Comparison of ENCODE assay signal across 1 cellular context in the genomic region with DNA sequence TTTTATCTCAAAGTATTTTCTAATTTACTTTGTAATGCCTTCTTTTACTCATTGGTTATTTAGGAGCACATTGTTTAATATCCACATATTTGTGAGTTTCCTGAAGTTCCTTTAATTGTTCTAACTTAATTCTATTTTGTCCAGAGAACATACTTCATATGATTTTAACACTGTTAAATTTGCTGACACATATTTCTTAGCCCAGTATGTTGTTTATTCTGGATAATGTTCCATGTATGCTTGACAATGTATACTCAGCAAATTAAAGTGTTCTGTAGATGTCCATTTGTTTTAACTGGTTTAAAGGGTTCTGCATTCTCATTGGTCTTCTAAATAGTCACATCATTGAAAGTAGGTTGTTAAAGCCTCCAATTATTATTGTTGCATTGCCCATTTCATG.
A peak's percentile ranks its signal among the peaks of the same experiment; 100 is the strongest.
TF ChIP-seq lines count a peak whose summit lies in the region.

No MANE protein-coding gene starts in this region.

TF ChIP-seq in HepG2, 621 proteins besides CTCF, POLR2A, EP300 and RAD21 (continued from another document):
- TF ChIP-seq, protein P1, sequence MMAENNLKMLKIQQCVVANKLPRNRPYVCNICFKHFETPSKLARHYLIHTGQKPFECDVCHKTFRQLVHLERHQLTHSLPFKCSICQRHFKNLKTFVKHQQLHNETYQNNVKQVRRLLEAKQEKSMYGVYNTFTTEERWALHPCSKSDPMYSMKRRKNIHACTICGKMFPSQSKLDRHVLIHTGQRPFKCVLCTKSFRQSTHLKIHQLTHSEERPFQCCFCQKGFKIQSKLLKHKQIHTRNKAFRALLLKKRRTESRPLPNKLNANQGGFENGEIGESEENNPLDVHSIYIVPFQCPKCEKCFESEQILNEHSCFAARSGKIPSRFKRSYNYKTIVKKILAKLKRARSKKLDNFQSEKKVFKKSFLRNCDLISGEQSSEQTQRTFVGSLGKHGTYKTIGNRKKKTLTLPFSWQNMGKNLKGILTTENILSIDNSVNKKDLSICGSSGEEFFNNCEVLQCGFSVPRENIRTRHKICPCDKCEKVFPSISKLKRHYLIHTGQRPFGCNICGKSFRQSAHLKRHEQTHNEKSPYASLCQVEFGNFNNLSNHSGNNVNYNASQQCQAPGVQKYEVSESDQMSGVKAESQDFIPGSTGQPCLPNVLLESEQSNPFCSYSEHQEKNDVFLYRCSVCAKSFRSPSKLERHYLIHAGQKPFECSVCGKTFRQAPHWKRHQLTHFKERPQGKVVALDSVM (CRISPR knock-in tag; IDR thresholded peaks at IDR 0.05): no peak
- TF ChIP-seq MAFF (IDR thresholded peaks at IDR 0.05; ENCODE audit: low read depth, low read length) (peak; percentile 58), MAFK (conservative IDR thresholded peaks at IDR 0.05 in 1 of 2, IDR thresholded peaks at IDR 0.05 in 1 of 2; ENCODE audit: low read length in 2 of 2) (peak in 1 of 2 experiments; percentile 66; a peak in 3 of 4 replicates), ZNF883 (CRISPR knock-in tag; IDR thresholded peaks at IDR 0.05; ENCODE audit: not compliant biosample characterization) (no peak), SOX6 (IDR thresholded peaks at IDR 0.05) (no peak), SOX6 (CRISPR knock-in tag; IDR thresholded peaks at IDR 0.05) (no peak), EED (CRISPR knock-in tag; IDR thresholded peaks at IDR 0.05) (no peak)
- TF ChIP-seq, protein P2, sequence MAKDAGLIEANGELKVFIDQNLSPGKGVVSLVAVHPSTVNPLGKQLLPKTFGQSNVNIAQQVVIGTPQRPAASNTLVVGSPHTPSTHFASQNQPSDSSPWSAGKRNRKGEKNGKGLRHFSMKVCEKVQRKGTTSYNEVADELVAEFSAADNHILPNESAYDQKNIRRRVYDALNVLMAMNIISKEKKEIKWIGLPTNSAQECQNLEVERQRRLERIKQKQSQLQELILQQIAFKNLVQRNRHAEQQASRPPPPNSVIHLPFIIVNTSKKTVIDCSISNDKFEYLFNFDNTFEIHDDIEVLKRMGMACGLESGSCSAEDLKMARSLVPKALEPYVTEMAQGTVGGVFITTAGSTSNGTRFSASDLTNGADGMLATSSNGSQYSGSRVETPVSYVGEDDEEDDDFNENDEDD (CRISPR knock-in tag; IDR thresholded peaks at IDR 0.05; ENCODE audit: borderline replicate concordance): no peak
- TF ChIP-seq, protein P3, sequence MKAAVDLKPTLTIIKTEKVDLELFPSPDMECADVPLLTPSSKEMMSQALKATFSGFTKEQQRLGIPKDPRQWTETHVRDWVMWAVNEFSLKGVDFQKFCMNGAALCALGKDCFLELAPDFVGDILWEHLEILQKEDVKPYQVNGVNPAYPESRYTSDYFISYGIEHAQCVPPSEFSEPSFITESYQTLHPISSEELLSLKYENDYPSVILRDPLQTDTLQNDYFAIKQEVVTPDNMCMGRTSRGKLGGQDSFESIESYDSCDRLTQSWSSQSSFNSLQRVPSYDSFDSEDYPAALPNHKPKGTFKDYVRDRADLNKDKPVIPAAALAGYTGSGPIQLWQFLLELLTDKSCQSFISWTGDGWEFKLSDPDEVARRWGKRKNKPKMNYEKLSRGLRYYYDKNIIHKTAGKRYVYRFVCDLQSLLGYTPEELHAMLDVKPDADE (CRISPR knock-in tag; IDR thresholded peaks at IDR 0.05): no peak
